ENCODE assay signal across 1 cellular context in genomic region chr18:74520096-74520833, GRCh38.
TF ChIP-seq lines count a peak whose summit lies in the region.

No MANE protein-coding gene starts in this region.

TF ChIP-seq in GM12878, 131 proteins besides CTCF, POLR2A, EP300 and RAD21:
- no peak for TF ChIP-seq MYC (IDR thresholded peaks at IDR 0.05; ENCODE audit: insufficient read depth, insufficient read length, insufficient replicate concordance, low read length, severe bottlenecking)
- no peak for TF ChIP-seq TCF12 (IDR thresholded peaks at IDR 0.05; ENCODE audit: low read depth, low read length)
- TF ChIP-seq IRF5 (IDR thresholded peaks at IDR 0.05; ENCODE audit: borderline replicate concordance), result no peak
- TF ChIP-seq ZBTB40 (IDR thresholded peaks at IDR 0.05; ENCODE audit: borderline replicate concordance), result no peak
- 0 out of 2 replicates have a peak, but pooled peaks have one; percentile 33 for TF ChIP-seq POLR2AphosphoS5 (IDR thresholded peaks at IDR 0.05; ENCODE audit: low read length)
